Comparison of ENCODE assay signal across 1 cellular context in genomic region chr12:100827901-100828520, GRCh38.
TF ChIP-seq lines count a peak whose summit lies in the region.

No MANE protein-coding gene starts in this region.

TF ChIP-seq in HepG2, 621 proteins besides CTCF, POLR2A, EP300 and RAD21 (continued from another document):
- no peak for TF ChIP-seq CEBPZ (IDR thresholded peaks at IDR 0.05; ENCODE audit: low read length)
- TF ChIP-seq ZNF343 (CRISPR knock-in tag; IDR thresholded peaks at IDR 0.05), result no peak
- no peak for TF ChIP-seq ZMYM4 (CRISPR knock-in tag; IDR thresholded peaks at IDR 0.05)
- TF ChIP-seq CREM (IDR thresholded peaks at IDR 0.05), result no peak
- no peak for TF ChIP-seq CREM (CRISPR knock-in tag; IDR thresholded peaks at IDR 0.05)
- no peak for TF ChIP-seq FOXO1 (CRISPR knock-in tag; IDR thresholded peaks at IDR 0.05)
- TF ChIP-seq JDP2 (CRISPR knock-in tag; IDR thresholded peaks at IDR 0.05; ENCODE audit: borderline replicate concordance), result no peak
- no peak for TF ChIP-seq CSRNP2 (CRISPR knock-in tag; conservative IDR thresholded peaks at IDR 0.05; ENCODE audit: low read depth)
- peak; percentile 44; the same call in 1 of the 2 replicates for TF ChIP-seq SMC3 (IDR thresholded peaks at IDR 0.05; ENCODE audit: low read length)
- TF ChIP-seq ARNTL (CRISPR knock-in tag; IDR thresholded peaks at IDR 0.05), result no peak
- TF ChIP-seq ZNF256 (CRISPR knock-in tag; conservative IDR thresholded peaks at IDR 0.05), result no peak
- no peak for TF ChIP-seq BRF2 (CRISPR knock-in tag; IDR thresholded peaks at IDR 0.05)
- no peak for TF ChIP-seq ZFP62 (CRISPR knock-in tag; IDR thresholded peaks at IDR 0.05)
- TF ChIP-seq MIER2 (CRISPR knock-in tag; IDR thresholded peaks at IDR 0.05), result peak; percentile 60; the same call in 1 of the 2 replicates
- TF ChIP-seq ZNF224 (CRISPR knock-in tag; IDR thresholded peaks at IDR 0.05), result no peak
- TF ChIP-seq MTERF4 (CRISPR knock-in tag; IDR thresholded peaks at IDR 0.05), result no peak
- no peak for TF ChIP-seq ZNF768 (CRISPR knock-in tag; IDR thresholded peaks at IDR 0.05)
- peak; percentile 28; the same call in 1 of the 2 replicates for TF ChIP-seq EHMT2 (IDR thresholded peaks at IDR 0.05; ENCODE audit: borderline replicate concordance, low read depth, low read length)
- TF ChIP-seq FLYWCH1 (CRISPR knock-in tag; IDR thresholded peaks at IDR 0.05), result no peak
- no peak for TF ChIP-seq NR2F6 (IDR thresholded peaks at IDR 0.05)
- no peak for TF ChIP-seq NR2F6 (CRISPR knock-in tag; IDR thresholded peaks at IDR 0.05)
- no peak for TF ChIP-seq ZBTB44 (CRISPR knock-in tag; IDR thresholded peaks at IDR 0.05)
- no peak for TF ChIP-seq U2AF1 (optimal IDR thresholded peaks at IDR 0.05; ENCODE audit: low read depth, low read length)
- no peak for TF ChIP-seq ATF4 (CRISPR knock-in tag; IDR thresholded peaks at IDR 0.05)
- no peak for TF ChIP-seq SP5 (CRISPR knock-in tag; IDR thresholded peaks at IDR 0.05; ENCODE audit: borderline replicate concordance, low read depth)
- TF ChIP-seq STAT5B (CRISPR knock-in tag; IDR thresholded peaks at IDR 0.05), result no peak
- TF ChIP-seq THAP9 (CRISPR knock-in tag; IDR thresholded peaks at IDR 0.05; ENCODE audit: borderline replicate concordance), result no peak
- no peak for TF ChIP-seq MNT (IDR thresholded peaks at IDR 0.05)
- no peak for TF ChIP-seq NCOR1 (IDR thresholded peaks at IDR 0.05; ENCODE audit: borderline replicate concordance, low read length)
- TF ChIP-seq ARID3A (IDR thresholded peaks at IDR 0.05; ENCODE audit: low read depth, low read length), result 0 out of 2 replicates have a peak, but pooled peaks have one; percentile 23
- TF ChIP-seq HNRNPH1 (optimal IDR thresholded peaks at IDR 0.05; ENCODE audit: low read depth, low read length), result no peak
- no peak for TF ChIP-seq ZNF616 (CRISPR knock-in tag; IDR thresholded peaks at IDR 0.05; ENCODE audit: low read depth)
- no peak for TF ChIP-seq GPN1 (CRISPR knock-in tag; IDR thresholded peaks at IDR 0.05; ENCODE audit: borderline replicate concordance)
- TF ChIP-seq STAG1 (CRISPR knock-in tag; IDR thresholded peaks at IDR 0.05), result peak; percentile 74
